In genomic region chr5:139459451-139459934, GRCh38 we compare ENCODE assay signal across 10 cellular contexts. TPM values are rescaled to one million over a fixed set of nuclear protein-coding genes. Genes with fewer than 3 reads are reported as not detected.
DNase-seq lines count a peak whose midpoint lies in the region; ATAC-seq and TF ChIP-seq lines count a peak whose summit lies in the region.
"Had no signal": no experiment of that assay in that cellular context is flagged by ENCODE, and none has a peak within 500 bp of the region (broad histone marks: within the 10 kb centered on the region; RNA-seq: fewer than 3 reads in every experiment).

No MANE protein-coding gene starts in this region.

- H2AFZ ChIP-seq in OCI-LY3 (ENCODE audit: low read depth, low read length): peak overlapping the region; percentile 88

- H3K36me3 Mint-ChIP-seq in MCF 10A (ENCODE audit: insufficient read depth, unreplicated experiment): no peaks in the 10 kb centered on the region
- H3K36me3 Mint-ChIP-seq: stimulated activated naive B cell treated with anti-CD40 and anti-IgM and Interleukin-4, amounts not matched to agents 10 μg/mL and 1 μg/mL and 100 μg/mL, for 72 hours had no signal

- H3K27ac Mint-ChIP-seq in MCF 10A (ENCODE audit: low read depth, unreplicated experiment): no peak overlapping the region
- H3K27ac Mint-ChIP-seq: stimulated activated naive B cell treated with anti-CD40 and anti-IgM and Interleukin-4, amounts not matched to agents 10 μg/mL and 1 μg/mL and 100 μg/mL, for 72 hours had no signal

- no peaks in the 10 kb centered on the region for H3K79me2 ChIP-seq in OCI-LY3 (ENCODE audit: low read length)

- no peaks in the 10 kb centered on the region for H3K9me3 Mint-ChIP-seq in MCF 10A (ENCODE audit: unreplicated experiment)
- H3K9me3 Mint-ChIP-seq: stimulated activated naive B cell treated with anti-CD40 and anti-IgM and Interleukin-4, amounts not matched to agents 10 μg/mL and 1 μg/mL and 100 μg/mL, for 72 hours had no signal

- H3K4me2 ChIP-seq in OCI-LY3 (ENCODE audit: low read length): peak overlapping the region; percentile 67

- CTCF ChIA-PET in MCF 10A (lab: Yijun Ruan, JAX): no interaction called here

- intact Hi-C loops in breast epithelium (cut with DNase I; ENCODE audit: low total_unique reads): no loop called here
- intact Hi-C loops in MCF 10A (cut with micrococcal nuclease): no loop called here
- intact Hi-C loops in left cardiac atrium (cut with DNase I): no loop called here
- intact Hi-C loops in upper lobe of right lung (cut with DNase I): no loop called here

- DNase-seq in breast epithelium (ENCODE audit: low spot score in 2 of 2) (no peak), MCF 10A (ENCODE audit: unreplicated experiment) (no peak), left cardiac atrium (peak; percentile 77), upper lobe of right lung (no peak), HUDEP-2 (lab: John Stamatoyannopoulos, UW; ENCODE audit: unreplicated experiment in 76 of 76) (no peak), dedifferentiated amniotic fluid mesenchymal stem cell (ENCODE audit: extremely low spot score) (no peak), middle frontal gyrus (ENCODE audit: extremely low spot score, low spot score) (no peak)
- DNase-seq: Karpas-422; stimulated activated naive B cell treated with anti-CD40 and anti-IgM and Interleukin-4, amounts not matched to agents 10 μg/mL and 1 μg/mL and 100 μg/mL, for 72 hours had no signal

- no peak overlapping the region for H3K4me3 Mint-ChIP-seq in MCF 10A (ENCODE audit: unreplicated experiment)
- H3K4me3 Mint-ChIP-seq: stimulated activated naive B cell treated with anti-CD40 and anti-IgM and Interleukin-4, amounts not matched to agents 10 μg/mL and 1 μg/mL and 100 μg/mL, for 72 hours had no signal

- H3K4me3 ChIP-seq in breast epithelium (no peak overlapping the region), OCI-LY3 (ENCODE audit: low read length) (peak overlapping the region; percentile 56), upper lobe of right lung (peak overlapping the region; percentile 0)

- no peaks in the 10 kb centered on the region for H3K27me3 Mint-ChIP-seq in MCF 10A (ENCODE audit: insufficient read depth, unreplicated experiment)
- H3K27me3 Mint-ChIP-seq: stimulated activated naive B cell treated with anti-CD40 and anti-IgM and Interleukin-4, amounts not matched to agents 10 μg/mL and 1 μg/mL and 100 μg/mL, for 72 hours had no signal

- H3K27ac ChIP-seq in breast epithelium (peak overlapping the region; percentile 58 to 74), OCI-LY3 (ENCODE audit: low read length) (peak overlapping the region; percentile 78), upper lobe of right lung (peak overlapping the region; percentile 66)

- H4K20me1 ChIP-seq in OCI-LY3 (ENCODE audit: insufficient read depth, low read length): no peaks in the 10 kb centered on the region

- H3K36me3 ChIP-seq in breast epithelium (no peaks in the 10 kb centered on the region), OCI-LY3 (replicated peaks; ENCODE audit: low read depth, low read length) (no peaks in the 10 kb centered on the region), upper lobe of right lung (no peaks in the 10 kb centered on the region)

- TF ChIP-seq CTCF in breast epithelium (IDR thresholded peaks at IDR 0.05) (no peak), MCF 10A (IDR thresholded peaks at IDR 0.05; ENCODE audit: unreplicated experiment) (no peak), OCI-LY3 (IDR thresholded peaks at IDR 0.05; ENCODE audit: low read depth, low read length) (no peak), upper lobe of right lung (IDR thresholded peaks at IDR 0.05) (no peak)

- H3K27me3 ChIP-seq in breast epithelium (no peaks in the 10 kb centered on the region), OCI-LY3 (ENCODE audit: low read depth, low read length) (no peaks in the 10 kb centered on the region), upper lobe of right lung (no peaks in the 10 kb centered on the region)

- BruUV-seq in MCF 10A (replicated peaks; lab: Mats Ljungman, UMichigan): no TSS peak

- peaks cover 6% of the 10 kb centered on the region for H3K4me1 Mint-ChIP-seq in MCF 10A (ENCODE audit: insufficient read depth, unreplicated experiment)

- H3K9me3 ChIP-seq in breast epithelium (no peaks in the 10 kb centered on the region), OCI-LY3 (ENCODE audit: insufficient read depth, low read length) (no peaks in the 10 kb centered on the region), upper lobe of right lung (no peaks in the 10 kb centered on the region)

- TF ChIP-seq POLR2A in breast epithelium (IDR thresholded peaks at IDR 0.05): no peak

- POLR2A ChIA-PET in MCF 10A (lab: Yijun Ruan, JAX): no interaction called here

- H3K9ac ChIP-seq in OCI-LY3 (ENCODE audit: low read length): peak overlapping the region; percentile 62; the same call in 1 of the 2 replicates

- peak in 1 of 2 donors; percentile 57 for ATAC-seq in left cardiac atrium
- peak; percentile 45 for ATAC-seq in upper lobe of right lung

- no peaks in the 10 kb centered on the region for H3K4me1 ChIP-seq in breast epithelium
- peaks cover 47% of the 10 kb centered on the region for H3K4me1 ChIP-seq in OCI-LY3 (ENCODE audit: low read length)
- H3K4me1 ChIP-seq in upper lobe of right lung: peaks cover 14% of the 10 kb centered on the region

RNA-seq across cellular contexts. Expression of gene ECSCR, which starts 3.0 kb away (rescaled TPM):
- total RNA-seq in breast epithelium (10 to 100 TPM in 2 of 3 donors, 1 to 10 TPM in 1; 6.6 to 39.3 (median 17.4) TPM), MCF 10A (2022) (not detected in 2 replicates), left cardiac atrium (10 to 100 TPM; 21.6 to 49.8 TPM), upper lobe of right lung (47.2 TPM)

RNA-seq across cellular contexts. Expression of gene SMIM33, which starts 11.3 kb away (rescaled TPM):
- not detected for total RNA-seq in breast epithelium
- not detected in 2 replicates for total RNA-seq in MCF 10A (2022)
- total RNA-seq in left cardiac atrium: not detected
- total RNA-seq in upper lobe of right lung: not detected

RNA-seq across cellular contexts. Expression of gene DNAJC18, which starts 20.2 kb away (rescaled TPM):
- total RNA-seq in breast epithelium (1 to 10 TPM; 5.4 to 9.5 (median 7.6) TPM), MCF 10A (2022) (14.1 and 15.1 TPM in 2 replicates), left cardiac atrium (10 to 100 TPM; 14.8 to 15.2 TPM), upper lobe of right lung (11.9 TPM)

RNA-seq across cellular contexts. Expression of gene STING1, which starts 23.1 kb away (rescaled TPM):
- total RNA-seq in breast epithelium: 10 to 100 TPM; 22.0 to 47.9 (median 39.0) TPM
- 33.1 and 35.1 TPM in 2 replicates for total RNA-seq in MCF 10A (2022)
- 10 to 100 TPM; 84.4 to 92.0 TPM for total RNA-seq in left cardiac atrium
- total RNA-seq in upper lobe of right lung: 102 TPM

RNA-seq across cellular contexts. Expression of gene SPATA24, which starts 55.6 kb away (rescaled TPM):
- total RNA-seq in breast epithelium (1 to 10 TPM in 2 of 3 donors, under 1 TPM in 1; 0.98 to 2.4 (median 2.2) TPM), MCF 10A (2022) (9.8 and 11.6 TPM in 2 replicates), left cardiac atrium (1 to 10 TPM; 8.8 to 9.0 TPM), upper lobe of right lung (4.5 TPM)

Comparison
In these comparisons a context has a peak if more than half of its experiments do, and no peak if none do; other contexts are left out.
1. H3K4me3 ChIP-seq: peak in OCI-LY3 (single experiment) and upper lobe of right lung (single experiment); none in breast epithelium (0 of 3).
2. Peak in every context shown above with its lines, with median percentiles within 50 percentile points of each other: H3K27ac ChIP-seq.